ENCODE assay signal across 21 cellular contexts in the genomic region with DNA sequence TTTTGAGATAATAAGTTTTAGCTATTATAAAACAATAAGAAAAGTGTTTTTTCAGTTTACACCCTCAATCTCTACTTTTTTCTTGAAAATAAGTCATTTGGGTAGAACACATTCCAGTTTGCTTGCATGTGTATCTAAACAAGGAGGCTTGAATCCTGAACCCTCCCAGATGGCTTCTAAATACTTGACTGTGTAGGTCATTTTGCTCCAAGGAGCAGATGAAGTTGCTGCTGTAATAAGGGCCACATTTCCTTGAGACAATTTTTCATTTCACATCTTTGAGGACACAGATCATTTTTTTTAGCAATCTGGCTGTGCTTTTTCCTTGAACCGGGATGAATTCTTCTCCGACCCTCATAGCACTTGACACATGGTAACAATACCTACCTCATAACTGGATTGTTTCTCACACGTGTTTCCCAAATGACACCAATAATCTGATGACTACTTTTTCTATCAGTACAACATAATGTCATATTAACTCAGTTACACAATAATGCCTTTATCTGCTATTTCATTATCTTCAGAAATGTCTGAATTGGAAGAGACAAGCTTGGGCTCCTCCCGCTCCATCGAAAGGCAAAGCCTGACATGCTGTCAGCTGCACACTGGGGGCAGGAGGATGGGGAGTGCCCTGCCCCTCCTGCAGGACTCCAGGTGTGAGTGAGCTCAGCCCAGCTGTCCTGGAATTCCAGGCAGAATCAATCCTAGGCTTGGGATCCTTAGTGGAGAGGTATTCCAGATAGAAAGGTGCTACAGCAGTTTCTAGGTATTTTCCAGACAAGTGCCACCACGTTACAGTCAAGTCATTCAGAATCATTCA.
DNase-seq lines count a peak whose midpoint lies in the region; TF ChIP-seq lines count a peak whose summit lies in the region.
"Had no signal": no experiment of that assay in that cellular context is flagged by ENCODE, and none has a peak within 500 bp of the region (broad histone marks: within the 10 kb centered on the region; RNA-seq: fewer than 3 reads in every experiment).

No MANE protein-coding gene starts in this region.

- in situ Hi-C loops in GM13976 (cut with MboI; ENCODE audit: low sequenced_read_pairs, unreplicated experiment): no loop called here

- no peak for TF ChIP-seq CTCF in choroid plexus epithelial cell (conservative IDR thresholded peaks at IDR 0.05; ENCODE audit: low read depth, low read length)
- TF ChIP-seq CTCF in GM13976 (IDR thresholded peaks at IDR 0.05; ENCODE audit: borderline replicate concordance, control extremely low read depth, extremely low read depth, insufficient read depth, missing control alignments): no peak

- H3K4me3 ChIP-seq in choroid plexus epithelial cell (ENCODE audit: low read depth, low read length): no peak overlapping the region
- H3K4me3 ChIP-seq: esophagus muscularis mucosa, hepatocyte had no signal

- DNase-seq in AG08395 (ENCODE audit: low spot score): peak; percentile 60
- DNase-seq in GM03348 (ENCODE audit: low spot score): peak; percentile 63
- DNase-seq in choroid plexus epithelial cell (ENCODE audit: low read depth): peak; percentile 13
- DNase-seq in iPS-NIHi7 (ENCODE audit: extremely low spot score): peak; percentile 23
- no peak for DNase-seq in RKO (ENCODE audit: low spot score)
- no peak for DNase-seq in GM13976 (ENCODE audit: low spot score)
- no peak for DNase-seq in activated CD4-positive, alpha-beta T cell treated with anti-CD3 and anti-CD28 coated beads for 1 hour
- DNase-seq in T1000 (lab: John Stamatoyannopoulos, UW): no peak
- DNase-seq: activated CD4-positive, CD25-positive, alpha-beta regulatory T cell treated with anti-CD3 and anti-CD28 coated beads, Interleukin-2, amount 50 U/mL, for 72 hours; activated naive CD4-positive, alpha-beta T cell treated with Interleukin-2 at 50 U/mL for 16 hours; activated T-cell treated with anti-CD3 and anti-CD28 coated beads, Interleukin-2, amount 50 U/mL, for 24 hours; Caco-2; DND-41; effector CD8-positive, alpha-beta T cell; kidney; naive B cell; NCI-H524 treated with DMSO at 0.1 percent for 48 hours; Right ventricle myocardium superior; SW 1271 had no signal

Comparison
In these comparisons a context has a peak if more than half of its experiments do, and no peak if none do; other contexts are left out.
1. DNase-seq: peak in AG08395 (single experiment), GM03348 (single experiment), choroid plexus epithelial cell (single experiment) and iPS-NIHi7 (single experiment); none in RKO (single experiment), GM13976 (single experiment), activated CD4-positive, alpha-beta T cell treated with anti-CD3 and anti-CD28 coated beads for 1 hour (single experiment) and T1000 (single experiment).